In the genomic region with DNA sequence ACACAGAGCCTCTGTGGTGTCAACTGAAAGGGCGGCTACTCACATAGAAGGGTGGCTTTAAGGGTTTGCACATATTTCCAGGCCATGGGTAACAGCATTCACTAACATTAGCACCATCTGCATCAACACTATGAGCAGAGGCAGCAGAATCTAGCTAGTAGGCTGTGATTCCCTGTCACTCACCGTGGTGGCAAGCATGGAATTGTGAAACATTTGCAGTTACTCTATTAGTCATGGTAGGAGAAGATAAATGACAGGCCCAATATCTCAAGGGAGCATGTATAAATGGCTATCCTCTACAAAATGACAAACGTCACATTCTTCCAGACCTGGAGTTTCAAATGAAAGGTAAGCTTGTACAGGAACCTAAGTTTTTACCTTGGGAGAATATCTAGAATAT, we compare ENCODE assay signal across 2 cellular contexts.
TF ChIP-seq lines count a peak whose summit lies in the region.

No MANE protein-coding gene starts in this region.

TF ChIP-seq in K562, 482 proteins besides CTCF, POLR2A, EP300 and RAD21 (continues in another document):
- TF ChIP-seq, protein P1, sequence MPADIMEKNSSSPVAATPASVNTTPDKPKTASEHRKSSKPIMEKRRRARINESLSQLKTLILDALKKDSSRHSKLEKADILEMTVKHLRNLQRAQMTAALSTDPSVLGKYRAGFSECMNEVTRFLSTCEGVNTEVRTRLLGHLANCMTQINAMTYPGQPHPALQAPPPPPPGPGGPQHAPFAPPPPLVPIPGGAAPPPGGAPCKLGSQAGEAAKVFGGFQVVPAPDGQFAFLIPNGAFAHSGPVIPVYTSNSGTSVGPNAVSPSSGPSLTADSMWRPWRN (IDR thresholded peaks at IDR 0.05; ENCODE audit: low read depth): no peak
- no peak for TF ChIP-seq TEAD1 (CRISPR knock-in tag; IDR thresholded peaks at IDR 0.05)
- TF ChIP-seq, protein P2, sequence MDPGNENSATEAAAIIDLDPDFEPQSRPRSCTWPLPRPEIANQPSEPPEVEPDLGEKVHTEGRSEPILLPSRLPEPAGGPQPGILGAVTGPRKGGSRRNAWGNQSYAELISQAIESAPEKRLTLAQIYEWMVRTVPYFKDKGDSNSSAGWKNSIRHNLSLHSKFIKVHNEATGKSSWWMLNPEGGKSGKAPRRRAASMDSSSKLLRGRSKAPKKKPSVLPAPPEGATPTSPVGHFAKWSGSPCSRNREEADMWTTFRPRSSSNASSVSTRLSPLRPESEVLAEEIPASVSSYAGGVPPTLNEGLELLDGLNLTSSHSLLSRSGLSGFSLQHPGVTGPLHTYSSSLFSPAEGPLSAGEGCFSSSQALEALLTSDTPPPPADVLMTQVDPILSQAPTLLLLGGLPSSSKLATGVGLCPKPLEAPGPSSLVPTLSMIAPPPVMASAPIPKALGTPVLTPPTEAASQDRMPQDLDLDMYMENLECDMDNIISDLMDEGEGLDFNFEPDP (CRISPR knock-in tag; IDR thresholded peaks at IDR 0.05): no peak
- TF ChIP-seq RB1 (IDR thresholded peaks at IDR 0.05; ENCODE audit: low read depth): no peak
- no peak for TF ChIP-seq BRF1 (IDR thresholded peaks at IDR 0.05; ENCODE audit: borderline replicate concordance, extremely low read depth, insufficient read length)
- no peak for TF ChIP-seq ZNF699 (CRISPR knock-in tag; IDR thresholded peaks at IDR 0.05; ENCODE audit: insufficient replicate concordance)
- TF ChIP-seq ZNF586 (CRISPR knock-in tag; conservative IDR thresholded peaks at IDR 0.05): no peak
- no peak for TF ChIP-seq TCF7L2 (IDR thresholded peaks at IDR 0.05; ENCODE audit: low read depth, low read length)
- TF ChIP-seq RCOR1 (IDR thresholded peaks at IDR 0.05; ENCODE audit: borderline replicate concordance in 1 of 2, low read depth in 2 of 2, low read length in 2 of 2): peak in 1 of 2 experiments; percentile 9; a peak in 1 of 4 replicates
- no peak for TF ChIP-seq MXI1 (IDR thresholded peaks at IDR 0.05; ENCODE audit: low read depth, low read length)
- peak; percentile 69 for TF ChIP-seq FOSL1 (tag; conservative IDR thresholded peaks at IDR 0.05)
- TF ChIP-seq, protein P3, sequence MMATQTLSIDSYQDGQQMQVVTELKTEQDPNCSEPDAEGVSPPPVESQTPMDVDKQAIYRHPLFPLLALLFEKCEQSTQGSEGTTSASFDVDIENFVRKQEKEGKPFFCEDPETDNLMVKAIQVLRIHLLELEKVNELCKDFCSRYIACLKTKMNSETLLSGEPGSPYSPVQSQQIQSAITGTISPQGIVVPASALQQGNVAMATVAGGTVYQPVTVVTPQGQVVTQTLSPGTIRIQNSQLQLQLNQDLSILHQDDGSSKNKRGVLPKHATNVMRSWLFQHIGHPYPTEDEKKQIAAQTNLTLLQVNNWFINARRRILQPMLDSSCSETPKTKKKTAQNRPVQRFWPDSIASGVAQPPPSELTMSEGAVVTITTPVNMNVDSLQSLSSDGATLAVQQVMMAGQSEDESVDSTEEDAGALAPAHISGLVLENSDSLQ (IDR thresholded peaks at IDR 0.05): peak; percentile 95
- TF ChIP-seq, protein P4, sequence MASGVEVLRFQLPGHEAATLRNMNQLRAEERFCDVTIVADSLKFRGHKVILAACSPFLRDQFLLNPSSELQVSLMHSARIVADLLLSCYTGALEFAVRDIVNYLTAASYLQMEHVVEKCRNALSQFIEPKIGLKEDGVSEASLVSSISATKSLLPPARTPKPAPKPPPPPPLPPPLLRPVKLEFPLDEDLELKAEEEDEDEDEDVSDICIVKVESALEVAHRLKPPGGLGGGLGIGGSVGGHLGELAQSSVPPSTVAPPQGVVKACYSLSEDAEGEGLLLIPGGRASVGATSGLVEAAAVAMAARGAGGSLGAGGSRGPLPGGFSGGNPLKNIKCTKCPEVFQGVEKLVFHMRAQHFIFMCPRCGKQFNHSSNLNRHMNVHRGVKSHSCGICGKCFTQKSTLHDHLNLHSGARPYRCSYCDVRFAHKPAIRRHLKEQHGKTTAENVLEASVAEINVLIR (CRISPR knock-in tag; IDR thresholded peaks at IDR 0.05): no peak
- TF ChIP-seq CBFA2T3 (IDR thresholded peaks at IDR 0.05): peak; percentile 74
- TF ChIP-seq TEAD4 (IDR thresholded peaks at IDR 0.05; ENCODE audit: low read length): 0 out of 2 replicates have a peak, but pooled peaks have one; percentile 15
- no peak for TF ChIP-seq TEAD4 (CRISPR knock-in tag; IDR thresholded peaks at IDR 0.05; ENCODE audit: borderline replicate concordance)
- TF ChIP-seq BDP1 (IDR thresholded peaks at IDR 0.05; ENCODE audit: insufficient read depth, insufficient read length): no peak
- TF ChIP-seq HMGN3 (IDR thresholded peaks at IDR 0.05; ENCODE audit: borderline replicate concordance, extremely low read depth, insufficient read length, low read depth, low read length): no peak
- TF ChIP-seq BRCA1 (IDR thresholded peaks at IDR 0.05): no peak
- no peak for TF ChIP-seq BRCA1 (CRISPR knock-in tag; IDR thresholded peaks at IDR 0.05)
- TF ChIP-seq RBM15 (IDR thresholded peaks at IDR 0.05; ENCODE audit: insufficient read depth, low read length): no peak
- no peak for TF ChIP-seq SMARCC2 (IDR thresholded peaks at IDR 0.05; ENCODE audit: low read depth)
- TF ChIP-seq, protein P5, sequence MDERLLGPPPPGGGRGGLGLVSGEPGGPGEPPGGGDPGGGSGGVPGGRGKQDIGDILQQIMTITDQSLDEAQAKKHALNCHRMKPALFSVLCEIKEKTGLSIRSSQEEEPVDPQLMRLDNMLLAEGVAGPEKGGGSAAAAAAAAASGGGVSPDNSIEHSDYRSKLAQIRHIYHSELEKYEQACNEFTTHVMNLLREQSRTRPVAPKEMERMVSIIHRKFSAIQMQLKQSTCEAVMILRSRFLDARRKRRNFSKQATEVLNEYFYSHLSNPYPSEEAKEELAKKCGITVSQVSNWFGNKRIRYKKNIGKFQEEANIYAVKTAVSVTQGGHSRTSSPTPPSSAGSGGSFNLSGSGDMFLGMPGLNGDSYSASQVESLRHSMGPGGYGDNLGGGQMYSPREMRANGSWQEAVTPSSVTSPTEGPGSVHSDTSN (CRISPR knock-in tag; IDR thresholded peaks at IDR 0.05; ENCODE audit: low read depth): peak; percentile 68
- TF ChIP-seq, protein P5 (tag; conservative IDR thresholded peaks at IDR 0.05; ENCODE audit: low read depth): peak; percentile 88
- no peak for TF ChIP-seq ZNF707 (CRISPR knock-in tag; conservative IDR thresholded peaks at IDR 0.05)
- peak; percentile 57; the same call in 1 of the 2 replicates for TF ChIP-seq ARID1B (IDR thresholded peaks at IDR 0.05)

TF ChIP-seq in SK-N-SH, 30 proteins besides CTCF, POLR2A, EP300 and RAD21:
- no peak for TF ChIP-seq EZH2phosphoT487 (IDR thresholded peaks at IDR 0.05; ENCODE audit: borderline replicate concordance, low read depth)
- TF ChIP-seq CHD2 (IDR thresholded peaks at IDR 0.05; ENCODE audit: low read length, partially characterized antibody): no peak
- no peak for TF ChIP-seq GABPA (IDR thresholded peaks at IDR 0.05; ENCODE audit: low read depth)
- no peak for TF ChIP-seq FOXM1 (IDR thresholded peaks at IDR 0.05; ENCODE audit: low read depth)
- TF ChIP-seq, protein P6, sequence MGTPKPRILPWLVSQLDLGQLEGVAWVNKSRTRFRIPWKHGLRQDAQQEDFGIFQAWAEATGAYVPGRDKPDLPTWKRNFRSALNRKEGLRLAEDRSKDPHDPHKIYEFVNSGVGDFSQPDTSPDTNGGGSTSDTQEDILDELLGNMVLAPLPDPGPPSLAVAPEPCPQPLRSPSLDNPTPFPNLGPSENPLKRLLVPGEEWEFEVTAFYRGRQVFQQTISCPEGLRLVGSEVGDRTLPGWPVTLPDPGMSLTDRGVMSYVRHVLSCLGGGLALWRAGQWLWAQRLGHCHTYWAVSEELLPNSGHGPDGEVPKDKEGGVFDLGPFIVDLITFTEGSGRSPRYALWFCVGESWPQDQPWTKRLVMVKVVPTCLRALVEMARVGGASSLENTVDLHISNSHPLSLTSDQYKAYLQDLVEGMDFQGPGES (IDR thresholded peaks at IDR 0.05; ENCODE audit: low read depth, low read length): no peak
